ENCODE assay signal across 23 cellular contexts in the genomic region with DNA sequence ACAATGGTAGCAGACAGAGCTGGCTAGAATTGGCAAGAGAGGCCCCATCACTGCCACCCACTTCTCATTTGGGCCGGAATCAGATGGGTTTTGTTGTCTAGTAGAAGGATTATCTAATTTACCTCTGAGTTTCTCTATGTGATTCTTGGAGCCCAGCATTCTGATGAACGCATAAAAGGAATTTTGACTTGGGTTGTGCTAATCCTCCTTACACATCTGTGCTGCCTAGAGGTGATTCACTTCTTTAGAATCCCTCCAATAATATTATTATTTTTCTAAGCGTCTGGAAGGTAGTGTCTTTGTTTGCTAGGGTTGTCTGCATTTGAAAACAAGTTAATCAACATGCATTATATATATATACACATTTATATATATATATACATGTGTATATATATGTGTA.
DNase-seq lines count a peak whose midpoint lies in the region; ATAC-seq and TF ChIP-seq lines count a peak whose summit lies in the region.
"Had no signal": no experiment of that assay in that cellular context is flagged by ENCODE, and none has a peak within 500 bp of the region (broad histone marks: within the 10 kb centered on the region; RNA-seq: fewer than 3 reads in every experiment).

No MANE protein-coding gene starts in this region.

- no peak overlapping the region for H3K23ac ChIP-seq in IMR-90 (ENCODE audit: low read depth, low read length)

- peaks cover 58% of the 10 kb centered on the region for H3K4me1 ChIP-seq in CD8-positive, alpha-beta memory T cell (ENCODE audit: insufficient read depth, low read length)
- H3K4me1 ChIP-seq in IMR-90 (ENCODE audit: control insufficient read depth, insufficient read depth, low read length) = peaks cover 7% of the 10 kb centered on the region; the same call in 1 of the 2 replicates
- no peaks in the 10 kb centered on the region for H3K4me1 ChIP-seq in A673 (ENCODE audit: insufficient read depth, low read length, poor library complexity, severe bottlenecking)
- peaks cover 7% of the 10 kb centered on the region for H3K4me1 ChIP-seq in SJCRH30
- H3K4me1 ChIP-seq: thyroid gland had no signal

- TF ChIP-seq CTCF in IMR-90 (conservative IDR thresholded peaks at IDR 0.05; ENCODE audit: low read depth, low read length) = no peak
- TF ChIP-seq CTCF in choroid plexus epithelial cell (conservative IDR thresholded peaks at IDR 0.05; ENCODE audit: low read depth, low read length) = no peak
- TF ChIP-seq CTCF in A673 (conservative IDR thresholded peaks at IDR 0.05; ENCODE audit: low read depth, low read length) = no peak

- no peak overlapping the region for H2AK5ac ChIP-seq in IMR-90 (ENCODE audit: low read depth, low read length)

- H2BK120ac ChIP-seq in IMR-90 (ENCODE audit: low read depth, low read length) = no peak overlapping the region

- H3K9me3 Mint-ChIP-seq in CD8-positive, alpha-beta memory T cell = no peaks in the 10 kb centered on the region

- H3K36me3 ChIP-seq in CD8-positive, alpha-beta memory T cell (ENCODE audit: insufficient read depth, low read length) = no peaks in the 10 kb centered on the region
- no peaks in the 10 kb centered on the region for H3K36me3 ChIP-seq in IMR-90 (ENCODE audit: control insufficient read depth, insufficient read depth, low read length)
- no peaks in the 10 kb centered on the region for H3K36me3 ChIP-seq in A673 (ENCODE audit: insufficient read depth, low read length, poor library complexity, severe bottlenecking)
- H3K36me3 ChIP-seq in SJCRH30 = no peaks in the 10 kb centered on the region; the same call in 1 of the 2 replicates
- H3K36me3 ChIP-seq: esophagus squamous epithelium, lower lobe of right lung, SJSA1, thyroid gland had no signal

- no peak overlapping the region for H2AFZ ChIP-seq in IMR-90 (replicated peaks; ENCODE audit: low read length, poor library complexity)
- H2AFZ ChIP-seq: PC-9 had no signal

- in situ Hi-C loops in IMR-90 (cut with MboI; ENCODE audit: low sequenced_read_pairs) = no loop called here

- H4K20me1 ChIP-seq in IMR-90 (ENCODE audit: insufficient read depth, low read length) = no peaks in the 10 kb centered on the region

- H3K18ac ChIP-seq in IMR-90 (ENCODE audit: low read depth, low read length) = peak overlapping the region; percentile 75; the same call in 1 of the 2 replicates

- no peak overlapping the region for H3K4me3 Mint-ChIP-seq in CD8-positive, alpha-beta memory T cell
- H3K4me3 Mint-ChIP-seq: stimulated activated memory B cell treated with anti-CD40 and anti-IgM and Interleukin-4, amounts not matched to agents 10 μg/mL and 1 μg/mL and 100 μg/mL, for 72 hours had no signal

- H3K27me3 ChIP-seq in CD8-positive, alpha-beta memory T cell (ENCODE audit: insufficient read depth, low read length, poor library complexity, severe bottlenecking) = no peaks in the 10 kb centered on the region
- no peaks in the 10 kb centered on the region for H3K27me3 ChIP-seq in IMR-90 (ENCODE audit: control insufficient read depth, insufficient read depth, low read length)
- peaks cover 21% of the 10 kb centered on the region for H3K27me3 ChIP-seq in A673 (replicated peaks; ENCODE audit: insufficient read depth, low read depth, low read length, poor library complexity)
- H3K27me3 ChIP-seq in SJCRH30 = no peaks in the 10 kb centered on the region
- H3K27me3 ChIP-seq: BLaER1, esophagus squamous epithelium, SJSA1, thyroid gland had no signal

- no peak overlapping the region for H3K9ac ChIP-seq in IMR-90 (ENCODE audit: low read depth, low read length)
- H3K9ac ChIP-seq: BLaER1 had no signal

- no peak for DNase-seq in CD8-positive, alpha-beta memory T cell
- peak; percentile 54 for DNase-seq in IMR-90
- peak; percentile 76 for DNase-seq in choroid plexus epithelial cell (ENCODE audit: low read depth)
- DNase-seq in non-pigmented ciliary epithelial cell (ENCODE audit: low read depth) = peak; percentile 50
- no peak for DNase-seq in A673 (ENCODE audit: low spot score)
- no peak for DNase-seq in SJCRH30
- DNase-seq: activated gamma-delta T cell; esophagus squamous epithelium; head of caudate nucleus; Kasumi-1; lower lobe of right lung; NCI-H1417 treated with DMSO at 0.1 percent for 48 hours; NCI-H2171 treated with DMSO at 0.1 percent for 48 hours; NCI-H82; PC-9; psoas muscle; stimulated activated CD4-positive, alpha-beta T cell treated with anti-CD3 and anti-CD28 coated beads, Interleukin-12 subunit alpha, Interleukin-12 subunit beta, amount 100 ng/mL, for 4 hours; thyroid gland had no signal

- peak overlapping the region; percentile 30; the same call in 1 of the 2 replicates for H3K14ac ChIP-seq in IMR-90 (replicated peaks; ENCODE audit: low read depth, low read length)

- H3K4ac ChIP-seq in IMR-90 (ENCODE audit: low read depth, low read length) = no peak overlapping the region

- no peak overlapping the region for H4K5ac ChIP-seq in IMR-90 (ENCODE audit: low read depth, low read length)

- peak overlapping the region in 6 of 8 donors; percentile 5 to 77 (median 45) for H3K27ac Mint-ChIP-seq in CD8-positive, alpha-beta memory T cell
- H3K27ac Mint-ChIP-seq: stimulated activated memory B cell treated with anti-CD40 and anti-IgM and Interleukin-4, amounts not matched to agents 10 μg/mL and 1 μg/mL and 100 μg/mL, for 72 hours had no signal

- H3K36me3 Mint-ChIP-seq in CD8-positive, alpha-beta memory T cell = peaks cover 0 to 12% (median 5%) of the 10 kb centered on the region in 3 donors

- H2AK9ac ChIP-seq in IMR-90 (replicated peaks; ENCODE audit: low read depth, low read length, poor library complexity) = no peak overlapping the region

- no peak for TF ChIP-seq POLR2A in IMR-90 (IDR thresholded peaks at IDR 0.05; ENCODE audit: low read depth, low read length)

- H3K27me3 Mint-ChIP-seq in CD8-positive, alpha-beta memory T cell = no peaks in the 10 kb centered on the region
- H3K27me3 Mint-ChIP-seq: stimulated activated memory B cell treated with anti-CD40 and anti-IgM and Interleukin-4, amounts not matched to agents 10 μg/mL and 1 μg/mL and 100 μg/mL, for 72 hours had no signal

- dilution Hi-C loops in IMR-90 (cut with HindIII; ENCODE audit: low sequenced_read_pairs, unreplicated experiment) = no loop called here

- CTCF ChIA-PET in CD8-positive, alpha-beta memory T cell (lab: Charles Lee) = no interaction called here
- CTCF ChIA-PET in IMR-90 (lab: Yijun Ruan, JAX) (no interaction called here), A673 (lab: Charles Lee) (no interaction called here)

- BruUV-seq in IMR-90 (replicated peaks; lab: Mats Ljungman, UMichigan) (no TSS peak), A673 (replicated peaks; lab: Mats Ljungman, UMichigan) (no TSS peak)

- no peaks in the 10 kb centered on the region for H3K9me1 ChIP-seq in IMR-90 (ENCODE audit: insufficient read depth, low read length)

- no peak overlapping the region for H3K56ac ChIP-seq in IMR-90 (ENCODE audit: extremely low read depth, insufficient read depth, low read length)

- H2BK15ac ChIP-seq in IMR-90 (ENCODE audit: low read depth, low read length) = no peak overlapping the region

- peaks cover 0 to 3% of the 10 kb centered on the region in 2 experiments; a peak in 1 of 4 replicates for H3K79me1 ChIP-seq in IMR-90 (ENCODE audit: low read depth in 1 of 2, low read length in 2 of 2)

- H4K91ac ChIP-seq in IMR-90 (ENCODE audit: insufficient read depth, low read depth, low read length) = no peak overlapping the region

- H4K8ac ChIP-seq in IMR-90 (ENCODE audit: low read depth in 2 of 2, low read length in 2 of 2) = 0 out of 4 replicates have a peak overlapping the region, but pooled peaks of 1 of the 2 experiments have one; percentile 57

- H2BK20ac ChIP-seq in IMR-90 (ENCODE audit: low read depth, low read length) = no peak overlapping the region

- no peak for TF ChIP-seq RAD21 in IMR-90 (IDR thresholded peaks at IDR 0.05; ENCODE audit: low read length)

- no peak overlapping the region for H2BK5ac ChIP-seq in IMR-90 (ENCODE audit: low read depth, low read length, poor library complexity, severe bottlenecking)

- H3K4me1 Mint-ChIP-seq in CD8-positive, alpha-beta memory T cell = peaks cover 73 to 84% (median 82%) of the 10 kb centered on the region in 3 donors

- POLR2A ChIA-PET in CD8-positive, alpha-beta memory T cell (lab: Charles Lee) = no interaction called here
- POLR2A ChIA-PET in IMR-90 (lab: Charles Lee; ENCODE audit: unreplicated experiment) = no interaction called here
- POLR2A ChIA-PET in A673 (lab: Charles Lee; ENCODE audit: low non-redundant PET) = no interaction called here

- no peak overlapping the region for H3K4me3 ChIP-seq in CD8-positive, alpha-beta memory T cell (ENCODE audit: low read length)
- H3K4me3 ChIP-seq in IMR-90 (ENCODE audit: insufficient read depth, low read depth, low read length) (no peak overlapping the region), choroid plexus epithelial cell (ENCODE audit: low read depth, low read length) (no peak overlapping the region), A673 (ENCODE audit: low read depth, low read length, poor library complexity, severe bottlenecking) (no peak overlapping the region), SJCRH30 (no peak overlapping the region)
- H3K4me3 ChIP-seq: BLaER1, esophagus squamous epithelium, lower lobe of right lung, PC-9, psoas muscle, SJSA1, thyroid gland had no signal

- no peaks in the 10 kb centered on the region for H3K9me3 ChIP-seq in CD8-positive, alpha-beta memory T cell (ENCODE audit: low read length)
- H3K9me3 ChIP-seq in IMR-90 (ENCODE audit: control insufficient read depth, insufficient read depth, low read length) (no peaks in the 10 kb centered on the region), A673 (ENCODE audit: low read depth, low read length, poor library complexity, severe bottlenecking) (no peaks in the 10 kb centered on the region), SJCRH30 (replicated peaks) (no peaks in the 10 kb centered on the region)
- H3K9me3 ChIP-seq: BLaER1, esophagus squamous epithelium, lower lobe of right lung, psoas muscle, SJSA1, thyroid gland had no signal

- ATAC-seq in IMR-90 (ENCODE audit: low read depth) = peak; percentile 48; the same call in 1 of the 2 replicates
- no peak for ATAC-seq in GM19395 (IDR thresholded peaks at IDR 0.05; ENCODE audit: unreplicated experiment)
- ATAC-seq: activated CD4-positive, CD25-positive, alpha-beta regulatory T cell treated with anti-CD3 and anti-CD28 coated beads, Interleukin-2, amount 50 U/mL, for 24 hours; lower lobe of right lung; psoas muscle; stimulated activated memory B cell treated with anti-CD40 and anti-IgM and Interleukin-4, amounts not matched to agents 10 μg/mL and 1 μg/mL and 100 μg/mL, for 72 hours had no signal

- WGBS in IMR-90 (ENCODE audit: extremely low coverage in 2 of 2, insufficient read length in 1 of 2), 2 experiments = no CpG with 5 or more reads among the region's 3 CpGs

- no peak overlapping the region; the same call in 1 of the 2 replicates for H3K4me2 ChIP-seq in IMR-90 (ENCODE audit: low read depth, low read length)
- H3K4me2 ChIP-seq: BLaER1, PC-9 had no signal

- no peak overlapping the region for H3K27ac ChIP-seq in CD8-positive, alpha-beta memory T cell (ENCODE audit: low read depth, low read length)
- no peak overlapping the region for H3K27ac ChIP-seq in IMR-90 (ENCODE audit: insufficient read depth, low read length)
- no peak overlapping the region for H3K27ac ChIP-seq in A673 (ENCODE audit: low read depth, low read length, poor library complexity, severe bottlenecking)
- no peak overlapping the region for H3K27ac ChIP-seq in SJCRH30
- H3K27ac ChIP-seq: BLaER1, esophagus squamous epithelium, lower lobe of right lung, PC-9, psoas muscle, SJSA1, thyroid gland had no signal

- intact Hi-C loops in IMR-90 (cut with micrococcal nuclease) = no loop called here
- intact Hi-C loops in A673 (cut with micrococcal nuclease; ENCODE audit: unreplicated experiment) = no loop called here

Comparison
In these comparisons a context has a peak if more than half of its experiments do, and no peak if none do; other contexts are left out.
1. DNase-seq: peak in IMR-90 (single experiment), choroid plexus epithelial cell (single experiment) and non-pigmented ciliary epithelial cell (single experiment); none in CD8-positive, alpha-beta memory T cell (0 of 5), A673 (single experiment) and SJCRH30 (0 of 2).